8 cellular contexts compared by ENCODE assay signal in the genomic region with DNA sequence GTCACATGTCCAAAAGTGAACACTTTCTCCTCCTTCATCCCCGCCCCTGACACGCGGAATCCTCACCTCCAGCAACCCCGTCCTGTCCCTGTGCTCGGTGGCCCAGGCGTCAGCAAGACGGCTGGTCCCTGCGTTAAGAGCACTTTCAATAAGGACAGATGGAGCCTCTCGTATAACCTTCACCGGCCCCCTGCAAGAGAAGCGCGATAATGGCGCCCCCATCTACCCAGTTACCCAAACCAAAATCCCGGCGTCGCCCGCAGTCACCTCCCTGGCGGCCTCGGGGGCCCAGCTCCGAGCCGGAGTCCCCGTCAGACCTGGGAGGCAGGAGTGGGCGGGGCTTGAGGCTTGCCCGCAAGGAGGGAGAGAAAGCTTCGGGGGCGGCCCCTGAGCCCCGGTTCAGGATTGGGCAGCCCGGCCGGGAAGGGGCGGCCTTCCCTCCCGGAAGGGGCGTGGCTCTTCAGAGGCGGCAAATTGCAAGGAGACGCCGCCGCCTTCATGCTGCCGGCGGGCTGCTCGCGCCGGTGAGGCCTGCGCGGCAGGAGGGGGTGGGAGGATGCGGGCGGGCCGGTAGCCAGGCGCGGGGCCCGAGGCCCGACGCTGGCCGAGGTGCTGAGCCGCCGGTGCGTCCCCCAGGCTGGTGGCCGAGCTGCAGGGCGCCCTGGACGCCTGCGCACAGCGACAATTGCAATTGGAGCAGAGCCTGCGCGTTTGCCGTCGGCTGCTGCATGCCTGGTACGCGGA. TPM values are rescaled to one million over a fixed set of nuclear protein-coding genes. Genes with fewer than 3 reads are reported as not detected.
A peak's percentile ranks its signal among the peaks of the same experiment; 100 is the strongest.
DNase-seq lines count a peak whose midpoint lies in the region; ATAC-seq and TF ChIP-seq lines count a peak whose summit lies in the region.

A gene with protein sequence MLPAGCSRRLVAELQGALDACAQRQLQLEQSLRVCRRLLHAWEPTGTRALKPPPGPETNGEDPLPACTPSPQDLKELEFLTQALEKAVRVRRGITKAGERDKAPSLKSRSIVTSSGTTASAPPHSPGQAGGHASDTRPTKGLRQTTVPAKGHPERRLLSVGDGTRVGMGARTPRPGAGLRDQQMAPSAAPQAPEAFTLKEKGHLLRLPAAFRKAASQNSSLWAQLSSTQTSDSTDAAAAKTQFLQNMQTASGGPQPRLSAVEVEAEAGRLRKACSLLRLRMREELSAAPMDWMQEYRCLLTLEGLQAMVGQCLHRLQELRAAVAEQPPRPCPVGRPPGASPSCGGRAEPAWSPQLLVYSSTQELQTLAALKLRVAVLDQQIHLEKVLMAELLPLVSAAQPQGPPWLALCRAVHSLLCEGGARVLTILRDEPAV (plus strand): TSS at position 463 of the 744 bp plus-strand sequence. CDS start 36 bp downstream, at position 499.

- TF ChIP-seq CTCF in GM13977 (IDR thresholded peaks at IDR 0.05; ENCODE audit: extremely low read depth, insufficient read depth, missing control alignments) (no peak), psoas muscle (IDR thresholded peaks at IDR 0.05) (no peak), uterus (IDR thresholded peaks at IDR 0.05) (no peak)

- peaks cover 8% of the 10 kb centered on the region for H3K4me1 ChIP-seq in psoas muscle
- peaks cover 0 to 6% of the 10 kb centered on the region in 2 donors for H3K4me1 ChIP-seq in uterus

- H3K9me3 ChIP-seq in psoas muscle, result no peaks in the 10 kb centered on the region
- H3K9me3 ChIP-seq in uterus, result no peaks in the 10 kb centered on the region

- H3K36me3 ChIP-seq in psoas muscle (ENCODE audit: insufficient read depth in 1 of 2, low read depth in 1 of 2) (no peaks in the 10 kb centered on the region), uterus (no peaks in the 10 kb centered on the region)

- no peak for TF ChIP-seq POLR2A in uterus (IDR thresholded peaks at IDR 0.05)

- peak within 1 kb of the TSS; percentile 92 for H3K4me3 Mint-ChIP-seq in T-helper 1 cell treated with Interleukin-12 subunit alpha and Interleukin-12 subunit beta and Interleukin-4 antibody, amounts not matched to agents 30 μg/mL and 1 μg/mL, for 36 hours

- H3K4me3 ChIP-seq in psoas muscle (peak within 1 kb of the TSS; percentile 77), uterus (peak within 1 kb of the TSS; percentile 46 to 56)

- in situ Hi-C loops in GM13977 (cut with MboI; ENCODE audit: low pct_unique_long_range_greater_than_20kb, low sequenced_read_pairs, unreplicated experiment), result no loop called here

- H3K27ac ChIP-seq in psoas muscle, result peak within 1 kb of the TSS; percentile 46
- H3K27ac ChIP-seq in uterus, result peak within 1 kb of the TSS; percentile 26 to 34

- peak; percentile 100 for DNase-seq in GM13977 (ENCODE audit: low spot score)
- peak; percentile 86 for DNase-seq in NCI-H1694 treated with DMSO at 0.1 percent for 48 hours (lab: John Stamatoyannopoulos, UW)
- DNase-seq in amniotic stem cell (lab: John Stamatoyannopoulos, UW), result peak; percentile 94
- peak; percentile 99 for DNase-seq in left ventricle myocardium superior
- peak; percentile 97 to 98 for DNase-seq in psoas muscle
- peak; percentile 94 to 95 for DNase-seq in uterus

- peaks cover 5% of the 10 kb centered on the region for H3K4me1 Mint-ChIP-seq in T-helper 1 cell treated with Interleukin-12 subunit alpha and Interleukin-12 subunit beta and Interleukin-4 antibody, amounts not matched to agents 30 μg/mL and 1 μg/mL, for 36 hours (ENCODE audit: low read depth)

- H3K27me3 Mint-ChIP-seq in T-helper 1 cell treated with Interleukin-12 subunit alpha and Interleukin-12 subunit beta and Interleukin-4 antibody, amounts not matched to agents 30 μg/mL and 1 μg/mL, for 36 hours (ENCODE audit: low read depth), result no peaks in the 10 kb centered on the region

- H3K27ac Mint-ChIP-seq in T-helper 1 cell treated with Interleukin-12 subunit alpha and Interleukin-12 subunit beta and Interleukin-4 antibody, amounts not matched to agents 30 μg/mL and 1 μg/mL, for 36 hours, result peak within 1 kb of the TSS; percentile 90

- H3K27me3 ChIP-seq in psoas muscle (ENCODE audit: insufficient read depth in 3 of 3, low read length in 2 of 3), result no peaks in the 10 kb centered on the region
- H3K27me3 ChIP-seq in uterus, result no peaks in the 10 kb centered on the region

- H3K9me3 Mint-ChIP-seq in T-helper 1 cell treated with Interleukin-12 subunit alpha and Interleukin-12 subunit beta and Interleukin-4 antibody, amounts not matched to agents 30 μg/mL and 1 μg/mL, for 36 hours, result no peaks in the 10 kb centered on the region

- ATAC-seq in HG02884 (IDR thresholded peaks at IDR 0.05; ENCODE audit: unreplicated experiment) (peak; percentile 91), left ventricle myocardium superior (peak; percentile 99), psoas muscle (peak; percentile 98 to 100 (median 99))

- intact Hi-C loops in left ventricle myocardium superior (cut with micrococcal nuclease), result no loop called here
- intact Hi-C loops in psoas muscle (cut with DNase I), result no loop called here
- intact Hi-C loops in uterus (cut with DNase I; ENCODE audit: low total_unique reads), result no loop called here

- WGBS in psoas muscle, 3 donors, result 0 to 1% (median 0%) methylated on average over 51 to 66 of the region's 66 CpGs

- H3K36me3 Mint-ChIP-seq in T-helper 1 cell treated with Interleukin-12 subunit alpha and Interleukin-12 subunit beta and Interleukin-4 antibody, amounts not matched to agents 30 μg/mL and 1 μg/mL, for 36 hours (ENCODE audit: low read depth), result peaks cover 13% of the 10 kb centered on the region

RNA-seq across cellular contexts. Expression of the gene that starts here (rescaled TPM):
- total RNA-seq in left ventricle myocardium superior (0.67 TPM), psoas muscle (1 to 10 TPM in 1 of 4 donors, under 1 TPM in 3; 0.25 to 1.1 (median 0.47) TPM), uterus (1 to 10 TPM in 2 of 4 donors, not detected in 2; 1.8 to 7.0 TPM)
- polyA plus RNA-seq in psoas muscle, result 1 to 10 TPM in 2 of 3 donors, under 1 TPM in 1; 0.34 to 3.0 (median 1.2) TPM

Comparison
In these comparisons a context has a peak if more than half of its experiments do, and no peak if none do; other contexts are left out.
1. Peak in every context shown above with its lines: DNase-seq, ATAC-seq, H3K4me3 ChIP-seq and H3K27ac ChIP-seq.
2. Peak in DNase-seq and ATAC-seq in left ventricle myocardium superior; RNA of the gene not detected or under 1 TPM.